Comparison of ENCODE assay signal across 21 cellular contexts in genomic region chr14:77290705-77291104, GRCh38. TPM values are rescaled to one million over a fixed set of nuclear protein-coding genes. Genes with fewer than 3 reads are reported as not detected.
DNase-seq lines count a peak whose midpoint lies in the region; ATAC-seq and TF ChIP-seq lines count a peak whose summit lies in the region.
"Had no signal": no experiment of that assay in that cellular context is flagged by ENCODE, and none has a peak within 500 bp of the region (broad histone marks: within the 10 kb centered on the region; RNA-seq: fewer than 3 reads in every experiment).

No MANE protein-coding gene starts in this region.

- H3K27ac ChIP-seq in PC-9 (no peak overlapping the region), tibial artery (no peak overlapping the region)
- H3K27ac ChIP-seq: Peyer's patch had no signal

- POLR2A ChIA-PET in PC-9 (lab: Charles Lee; ENCODE audit: unreplicated experiment), result interaction anchor here (0.6 kb wide), 1 partner anchor 1133 kb away, joined by 9 read pairs; no protein-coding TSS in a partner anchor

- ATAC-seq in GM18858 (IDR thresholded peaks at IDR 0.05; ENCODE audit: unreplicated experiment), result no peak
- ATAC-seq: T-cell had no signal

- H3K27me3 ChIP-seq in PC-9 (ENCODE audit: insufficient read depth, low read depth), result no peaks in the 10 kb centered on the region
- no peaks in the 10 kb centered on the region for H3K27me3 ChIP-seq in tibial artery
- H3K27me3 ChIP-seq: Peyer's patch had no signal

- H4K20me1 ChIP-seq in PC-9 (ENCODE audit: insufficient read depth), result no peaks in the 10 kb centered on the region

- H3K9me2 ChIP-seq in PC-9 (ENCODE audit: insufficient read depth), result no peaks in the 10 kb centered on the region

- CTCF ChIA-PET in PC-9 (lab: Charles Lee), result no interaction called here

- no TSS peak for BruUV-seq in PC-9 (replicated peaks; lab: Mats Ljungman, UMichigan)

- TF ChIP-seq CTCF in PC-9 (conservative IDR thresholded peaks at IDR 0.05) (peak; percentile 31; the same call in 1 of the 2 replicates), fibroblast of the aortic adventitia (IDR thresholded peaks at IDR 0.05; ENCODE audit: insufficient read depth, low read length) (peak; percentile 10), retinal pigment epithelial cell (conservative IDR thresholded peaks at IDR 0.05; ENCODE audit: low read depth, low read length) (peak; percentile 44), tibial artery (IDR thresholded peaks at IDR 0.05) (no peak)

- intact Hi-C loops in PC-9 (cut with micrococcal nuclease; ENCODE audit: unreplicated experiment), result no loop called here
- intact Hi-C loops in tibial artery (cut with DNase I; ENCODE audit: low total_unique reads), result no loop called here

- H3K79me2 ChIP-seq in PC-9 (ENCODE audit: low read depth), result no peaks in the 10 kb centered on the region

- H3K4me2 ChIP-seq in PC-9, result no peak overlapping the region

- H3F3A ChIP-seq in PC-9 (ENCODE audit: insufficient read depth, low read depth), result no peaks in the 10 kb centered on the region

- H3K9me3 ChIP-seq in PC-9 (ENCODE audit: insufficient read depth, low read depth) (no peaks in the 10 kb centered on the region), tibial artery (no peaks in the 10 kb centered on the region)
- H3K9me3 ChIP-seq: Peyer's patch had no signal

- H3K36me3 ChIP-seq in PC-9 (ENCODE audit: low read depth) (peaks cover 44% of the 10 kb centered on the region), tibial artery (peaks cover 20 to 88% (median 80%) of the 10 kb centered on the region in 3 donors)

- DNase-seq in NCI-H82 (lab: John Stamatoyannopoulos, UW), result peak; percentile 33
- DNase-seq in NCI-H82 treated with DMSO at 0.1 percent for 48 hours (lab: John Stamatoyannopoulos, UW; ENCODE audit: unreplicated experiment), result no peak
- DNase-seq in PC-9, result no peak
- peak; percentile 14 for DNase-seq in fibroblast of the aortic adventitia (ENCODE audit: low read depth)
- peak; percentile 84 for DNase-seq in retinal pigment epithelial cell (ENCODE audit: low read depth)
- DNase-seq in NCI-H187 treated with DMSO at 0.1 percent for 48 hours (lab: John Stamatoyannopoulos, UW), result no peak
- no peak for DNase-seq in tibial artery
- DNase-seq: activated CD4-positive, alpha-beta T cell treated with anti-CD3 and anti-CD28 coated beads for 48 hours; activated naive CD8-positive, alpha-beta T cell treated with anti-CD3 and anti-CD28 coated beads, Interleukin-2, amount 10 ng/mL, durations not matched to agents 7 days and 5 days; activated T-cell treated with anti-CD3 and anti-CD28 coated beads, Interleukin-2, amount 50 U/mL, for 24 hours; midbrain; NCI-H1048; NCI-H446; Peyer's patch; stimulated activated CD4-positive, alpha-beta T cell treated with anti-CD3 and anti-CD28 coated beads, Interleukin-12 subunit alpha, Interleukin-12 subunit beta, amount 100 ng/mL, for 4 hours; substantia nigra; T-cell had no signal

- H3K4me1 ChIP-seq in PC-9 (replicated peaks; ENCODE audit: insufficient read depth) (no peaks in the 10 kb centered on the region), tibial artery (no peaks in the 10 kb centered on the region)
- H3K4me1 ChIP-seq: Peyer's patch had no signal

- no peak overlapping the region for H2AFZ ChIP-seq in PC-9

- H3K4me3 ChIP-seq in PC-9 (no peak overlapping the region), fibroblast of the aortic adventitia (ENCODE audit: low read depth, low read length) (no peak overlapping the region), retinal pigment epithelial cell (ENCODE audit: low read length) (no peak overlapping the region), tibial artery (no peak overlapping the region)
- H3K4me3 ChIP-seq: Peyer's patch had no signal

RNA-seq across cellular contexts. Expression of gene NGB, which starts 19.7 kb away (rescaled TPM):
- total RNA-seq in PC-9 (2021) (not detected in 2 replicates), fibroblast of the aortic adventitia (ENCODE audit: low replicate concordance) (not detected in 2 replicates)
- total RNA-seq: A673; activated naive CD8-positive, alpha-beta T cell treated with anti-CD3 and anti-CD28 coated beads, Interleukin-2, amount 10 ng/mL, durations not matched to agents 7 days and 5 days; fibroblast of lung; omental fat pad; Peyer's patch; T-cell had no signal

RNA-seq across cellular contexts. Expression of gene POMT2, which starts 30.0 kb away (rescaled TPM):
- 96.5 and 109 TPM in 2 replicates for total RNA-seq in PC-9 (2021)
- 15.2 and 22.9 TPM in 2 replicates for total RNA-seq in fibroblast of the aortic adventitia (ENCODE audit: low replicate concordance)

RNA-seq across cellular contexts. Expression of gene GSTZ1, which starts 30.1 kb away (rescaled TPM):
- total RNA-seq in PC-9 (2021), result 135 and 195 TPM in 2 replicates
- 19.3 and 19.9 TPM in 2 replicates for total RNA-seq in fibroblast of the aortic adventitia (ENCODE audit: low replicate concordance)

Comparison
In these comparisons a context has a peak if more than half of its experiments do, and no peak if none do; other contexts are left out.
1. DNase-seq: peak in NCI-H82 (single experiment), fibroblast of the aortic adventitia (single experiment) and retinal pigment epithelial cell (single experiment); none in NCI-H82 treated with DMSO at 0.1 percent for 48 hours (single experiment), PC-9 (0 of 2), NCI-H187 treated with DMSO at 0.1 percent for 48 hours (single experiment) and tibial artery (0 of 2).
2. CTCF ChIP-seq: peak in PC-9 (single experiment), fibroblast of the aortic adventitia (single experiment) and retinal pigment epithelial cell (single experiment); none in tibial artery (0 of 2).